Comparison of ENCODE assay signal across 18 cellular contexts in the genomic region with DNA sequence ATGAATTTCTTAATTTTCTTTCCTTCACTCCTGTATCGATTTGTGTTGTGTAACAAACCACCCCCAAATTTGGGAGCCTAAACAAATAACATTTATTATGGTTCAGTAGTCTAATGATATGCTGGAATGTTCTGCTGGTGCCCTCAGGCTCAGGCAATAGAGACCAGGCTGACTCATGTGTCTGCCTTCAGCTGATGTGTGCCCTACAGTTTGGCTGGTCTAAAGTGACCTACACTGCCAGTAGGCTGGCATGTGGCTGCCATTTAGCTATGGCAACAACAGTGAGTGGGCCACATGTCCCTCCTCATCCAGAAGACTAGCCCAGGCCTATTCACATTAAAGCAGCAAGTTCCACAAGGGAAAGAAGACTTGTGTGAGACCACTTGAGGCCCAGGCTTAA.
DNase-seq lines count a peak whose midpoint lies in the region; ATAC-seq and TF ChIP-seq lines count a peak whose summit lies in the region.
"Had no signal": no experiment of that assay in that cellular context is flagged by ENCODE, and none has a peak within 500 bp of the region (broad histone marks: within the 10 kb centered on the region; RNA-seq: fewer than 3 reads in every experiment).

No MANE protein-coding gene starts in this region.

- H2AFZ ChIP-seq in IMR-90 (replicated peaks; ENCODE audit: low read length, poor library complexity) = peak overlapping the region; percentile 37

- H3K4me1 Mint-ChIP-seq in effector memory CD8-positive, alpha-beta T cell (ENCODE audit: low read depth in 2 of 2) = peaks cover 11 to 35% of the 10 kb centered on the region in 2 donors

- H2BK5ac ChIP-seq in IMR-90 (ENCODE audit: low read depth, low read length, poor library complexity, severe bottlenecking) = no peak overlapping the region

- no peak for TF ChIP-seq POLR2A in IMR-90 (IDR thresholded peaks at IDR 0.05; ENCODE audit: low read depth, low read length)

- H3K56ac ChIP-seq in IMR-90 (ENCODE audit: extremely low read depth, insufficient read depth, low read length) = no peak overlapping the region

- no peak for TF ChIP-seq CTCF in IMR-90 (conservative IDR thresholded peaks at IDR 0.05; ENCODE audit: low read depth, low read length)
- TF ChIP-seq CTCF in neutrophil (IDR thresholded peaks at IDR 0.05) = no peak
- TF ChIP-seq CTCF in tibial artery (IDR thresholded peaks at IDR 0.05) = no peak

- H3K4me2 ChIP-seq in IMR-90 (ENCODE audit: low read depth, low read length) = no peak overlapping the region

- H2AK9ac ChIP-seq in IMR-90 (replicated peaks; ENCODE audit: low read depth, low read length, poor library complexity) = peak overlapping the region; percentile 48

- CTCF ChIA-PET in IMR-90 (lab: Yijun Ruan, JAX) = interaction anchor here (0.6 kb wide), 1 partner anchor 388 kb away, joined by 3 read pairs; no protein-coding TSS in a partner anchor

- H2AK5ac ChIP-seq in IMR-90 (ENCODE audit: low read depth, low read length) = peak overlapping the region; percentile 16; the same call in 1 of the 2 replicates

- no peak overlapping the region for H3K14ac ChIP-seq in IMR-90 (replicated peaks; ENCODE audit: low read depth, low read length)

- no peaks in the 10 kb centered on the region for H4K20me1 ChIP-seq in IMR-90 (ENCODE audit: insufficient read depth, low read length)

- no peak overlapping the region for H3K27ac ChIP-seq in IMR-90 (ENCODE audit: insufficient read depth, low read length)
- peak overlapping the region; percentile 39 for H3K27ac ChIP-seq in neutrophil
- H3K27ac ChIP-seq in tibial artery = no peak overlapping the region
- H3K27ac ChIP-seq: HL-60, ovary, SJSA1 had no signal

- no peak overlapping the region for H4K8ac ChIP-seq in IMR-90 (ENCODE audit: low read depth in 2 of 2, low read length in 2 of 2)

- no peak overlapping the region for H3K9ac ChIP-seq in IMR-90 (ENCODE audit: low read depth, low read length)

- dilution Hi-C loops in IMR-90 (cut with HindIII; ENCODE audit: low sequenced_read_pairs, unreplicated experiment) = no loop called here

- no peak overlapping the region for H3K23ac ChIP-seq in IMR-90 (ENCODE audit: low read depth, low read length)

- H3K36me3 ChIP-seq in IMR-90 (ENCODE audit: control insufficient read depth, insufficient read depth, low read length) = no peaks in the 10 kb centered on the region
- peaks cover 87% of the 10 kb centered on the region for H3K36me3 ChIP-seq in neutrophil
- no peaks in the 10 kb centered on the region for H3K36me3 ChIP-seq in tibial artery
- H3K36me3 ChIP-seq: ovary, SJSA1 had no signal

- H4K5ac ChIP-seq in IMR-90 (ENCODE audit: low read depth, low read length) = no peak overlapping the region

- no peaks in the 10 kb centered on the region for H3K79me1 ChIP-seq in IMR-90 (ENCODE audit: low read depth in 1 of 2, low read length in 2 of 2)

- no peak for DNase-seq in IMR-90
- peak; percentile 3 for DNase-seq in SW480 (ENCODE audit: low spot score)
- no peak for DNase-seq in effector memory CD8-positive, alpha-beta T cell
- DNase-seq in tibial artery = no peak
- no peak for DNase-seq in DMS79 treated with DMSO at 0.1 percent for 48 hours (lab: John Stamatoyannopoulos, UW)
- DNase-seq in sciatic nerve (ENCODE audit: low spot score) = no peak
- DNase-seq: activated CD4-positive, alpha-beta T cell treated with anti-CD3 and anti-CD28 coated beads, Interleukin-2, amount 50 U/mL, for 48 hours; foreskin fibroblast; GOT3; NCI-H2029 treated with DMSO at 0.1 percent for 48 hours; NCI-H524; ovary; PC-3; stimulated activated CD4-positive, alpha-beta T cell treated with anti-CD3 and anti-CD28 coated beads, Interleukin-4, amount 100 ng/mL, for 1 hour had no signal

- no CpG with 5 or more reads among the region's 1 CpG for WGBS in IMR-90 (ENCODE audit: extremely low coverage in 2 of 2, insufficient read length in 1 of 2), 2 experiments

- peaks cover 73% of the 10 kb centered on the region for H3K36me3 Mint-ChIP-seq in effector memory CD8-positive, alpha-beta T cell (ENCODE audit: insufficient read depth)

- H3K27ac Mint-ChIP-seq in effector memory CD8-positive, alpha-beta T cell = peak overlapping the region; percentile 20 to 76

- H4K91ac ChIP-seq in IMR-90 (ENCODE audit: insufficient read depth, low read depth, low read length) = no peak overlapping the region

- no peaks in the 10 kb centered on the region for H3K9me3 ChIP-seq in IMR-90 (ENCODE audit: control insufficient read depth, insufficient read depth, low read length)
- H3K9me3 ChIP-seq in neutrophil = peaks cover 5% of the 10 kb centered on the region
- no peaks in the 10 kb centered on the region for H3K9me3 ChIP-seq in tibial artery
- H3K9me3 ChIP-seq: BLaER1 treated with 17β-estradiol and CSF1 and Interleukin-3, amounts not matched to agents 10 nM and 100 nM; ovary; SJSA1 had no signal

- ATAC-seq in IMR-90 (ENCODE audit: low read depth) (no peak), sciatic nerve (no peak)
- ATAC-seq in effector memory CD8-positive, alpha-beta T cell (replicated peaks) = no peak
- ATAC-seq: PC-3 had no signal

- H3K4me3 Mint-ChIP-seq in effector memory CD8-positive, alpha-beta T cell = no peak overlapping the region

- in situ Hi-C loops in IMR-90 (cut with MboI; ENCODE audit: low sequenced_read_pairs) = loop anchor here (5.0 to 25.0 kb wide), 3 partner anchors 708 to 1758 kb away; no protein-coding TSS in a partner anchor

- no peaks in the 10 kb centered on the region for H3K4me1 ChIP-seq in IMR-90 (ENCODE audit: control insufficient read depth, insufficient read depth, low read length)
- H3K4me1 ChIP-seq in neutrophil (ENCODE audit: control insufficient read depth in 1 of 2, insufficient read depth in 1 of 2, low read depth in 1 of 2, low read length in 1 of 2) = no peaks in the 10 kb centered on the region
- no peaks in the 10 kb centered on the region for H3K4me1 ChIP-seq in tibial artery
- H3K4me1 ChIP-seq: SJSA1 had no signal

- no peaks in the 10 kb centered on the region for H3K27me3 Mint-ChIP-seq in effector memory CD8-positive, alpha-beta T cell

- no peak overlapping the region for H3K4me3 ChIP-seq in IMR-90 (ENCODE audit: insufficient read depth, low read depth, low read length)
- no peak overlapping the region for H3K4me3 ChIP-seq in neutrophil (ENCODE audit: low read depth in 1 of 2, low read length in 1 of 2)
- H3K4me3 ChIP-seq in tibial artery = no peak overlapping the region
- H3K4me3 ChIP-seq: BLaER1 treated with 17β-estradiol and CSF1 and Interleukin-3, amounts not matched to agents 10 nM and 100 nM; ovary; SJSA1 had no signal

- no peak overlapping the region for H3K4ac ChIP-seq in IMR-90 (ENCODE audit: low read depth, low read length)

- TF ChIP-seq RAD21 in IMR-90 (IDR thresholded peaks at IDR 0.05; ENCODE audit: low read length) = no peak

- no peak overlapping the region for H3K18ac ChIP-seq in IMR-90 (ENCODE audit: low read depth, low read length)

- no peaks in the 10 kb centered on the region for H3K9me1 ChIP-seq in IMR-90 (ENCODE audit: insufficient read depth, low read length)

- intact Hi-C loops in IMR-90 (cut with micrococcal nuclease) (loop anchor here (5.0 kb wide), 3 partner anchors 358 to 933 kb away; no protein-coding TSS in a partner anchor), tibial artery (cut with DNase I; ENCODE audit: low total_unique reads) (no loop called here), sciatic nerve (cut with DNase I) (no loop called here)

- POLR2A ChIA-PET in IMR-90 (lab: Charles Lee; ENCODE audit: unreplicated experiment) = no interaction called here

- BruUV-seq in IMR-90 (replicated peaks; lab: Mats Ljungman, UMichigan) = no TSS peak

- H2BK15ac ChIP-seq in IMR-90 (ENCODE audit: low read depth, low read length) = no peak overlapping the region

- no peak overlapping the region for H2BK120ac ChIP-seq in IMR-90 (ENCODE audit: low read depth, low read length)

- H3K9me3 Mint-ChIP-seq in effector memory CD8-positive, alpha-beta T cell = no peaks in the 10 kb centered on the region

- H2BK20ac ChIP-seq in IMR-90 (ENCODE audit: low read depth, low read length) = no peak overlapping the region

- no peaks in the 10 kb centered on the region for H3K27me3 ChIP-seq in IMR-90 (ENCODE audit: control insufficient read depth, insufficient read depth, low read length)
- no peaks in the 10 kb centered on the region for H3K27me3 ChIP-seq in neutrophil
- no peaks in the 10 kb centered on the region for H3K27me3 ChIP-seq in tibial artery
- H3K27me3 ChIP-seq: BLaER1 treated with 17β-estradiol and CSF1 and Interleukin-3, amounts not matched to agents 10 nM and 100 nM; ovary; SJSA1 had no signal

TF ChIP-seq in IMR-90, 13 proteins besides CTCF, POLR2A, EP300 and RAD21:
- TF ChIP-seq MAZ (IDR thresholded peaks at IDR 0.05; ENCODE audit: borderline replicate concordance, low read depth, low read length) (no peak), RFX5 (IDR thresholded peaks at IDR 0.05; ENCODE audit: low read depth, low read length) (no peak)
